ENCODE assay signal across 13 cellular contexts in the genomic region with DNA sequence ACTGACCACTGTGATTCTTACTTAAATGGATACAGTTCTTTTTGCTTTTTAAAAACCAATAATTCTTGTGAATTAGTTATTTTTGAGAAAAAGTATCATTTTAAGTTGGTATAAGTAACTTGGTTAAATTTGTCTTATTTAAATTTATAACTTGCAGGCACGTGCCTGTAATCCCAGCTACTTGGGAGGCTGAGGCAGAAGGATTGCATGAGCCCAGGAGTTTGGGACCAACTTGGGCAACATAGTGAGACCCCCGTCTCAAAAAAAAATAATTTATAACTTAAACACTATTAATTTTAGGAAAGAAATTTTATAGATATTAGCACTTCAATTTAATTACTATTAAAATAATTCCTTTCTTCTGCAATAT. TPM values are rescaled to one million over a fixed set of nuclear protein-coding genes. Genes with fewer than 3 reads are reported as not detected.
DNase-seq lines count a peak whose midpoint lies in the region; ATAC-seq and TF ChIP-seq lines count a peak whose summit lies in the region.
"Had no signal": no experiment of that assay in that cellular context is flagged by ENCODE, and none has a peak within 500 bp of the region (broad histone marks: within the 10 kb centered on the region; RNA-seq: fewer than 3 reads in every experiment).

No MANE protein-coding gene starts in this region.

- no peak for TF ChIP-seq EP300 in SK-N-SH (IDR thresholded peaks at IDR 0.05; ENCODE audit: borderline replicate concordance in 1 of 2, low read depth in 1 of 2, low read length in 1 of 2)
- TF ChIP-seq EP300 in suprapubic skin (IDR thresholded peaks at IDR 0.05), result no peak

- no peaks in the 10 kb centered on the region for H3K9me3 ChIP-seq in SK-N-SH
- H3K9me3 ChIP-seq in mammary epithelial cell (replicated peaks; ENCODE audit: insufficient read depth, low read length), result no peaks in the 10 kb centered on the region
- no peaks in the 10 kb centered on the region for H3K9me3 ChIP-seq in liver (ENCODE audit: control insufficient read depth in 4 of 4, low read length in 3 of 4)
- H3K9me3 ChIP-seq in suprapubic skin, result no peaks in the 10 kb centered on the region
- no peaks in the 10 kb centered on the region for H3K9me3 ChIP-seq in CD8-positive, alpha-beta memory T cell (ENCODE audit: low read length)
- H3K9me3 ChIP-seq: testis had no signal

- H3K9ac ChIP-seq in SK-N-SH (no peak overlapping the region), mammary epithelial cell (ENCODE audit: insufficient read depth, low read length) (no peak overlapping the region), liver (ENCODE audit: low read depth in 1 of 2, low read length in 2 of 2) (peak overlapping the region; percentile 83 to 99)

- H3K4me3 ChIP-seq in SK-N-SH (ENCODE audit: low read depth in 2 of 2, low read length in 1 of 2), result peak overlapping the region in 1 of 2 experiments; percentile 51; a peak in 1 of 4 replicates
- no peak overlapping the region for H3K4me3 ChIP-seq in mammary epithelial cell (replicated peaks in 1 of 3; ENCODE audit: insufficient read depth in 1 of 3, low read depth in 2 of 3, low read length in 3 of 3)
- peak overlapping the region; percentile 39 to 89 (median 63) for H3K4me3 ChIP-seq in liver (ENCODE audit: low read depth in 1 of 3, low read length in 3 of 3)
- peak overlapping the region; percentile 73 for H3K4me3 ChIP-seq in suprapubic skin
- H3K4me3 ChIP-seq in CD8-positive, alpha-beta memory T cell (ENCODE audit: low read length), result no peak overlapping the region
- H3K4me3 ChIP-seq: testis had no signal

- intact Hi-C loops in mammary epithelial cell (cut with micrococcal nuclease), result no loop called here

- CTCF ChIA-PET in SK-N-SH (lab: Yijun Ruan, JAX) (interaction anchor here (0.8 to 1.4 kb wide), 4 partner anchors 22 to 122 kb away, joined by 3 to 7 read pairs (median 4); no protein-coding TSS in a partner anchor), mammary epithelial cell (lab: Charles Lee; ENCODE audit: low non-redundant PET) (no interaction called here)
- CTCF ChIA-PET in CD8-positive, alpha-beta memory T cell (lab: Charles Lee), result no interaction called here

- in situ Hi-C loops in mammary epithelial cell (cut with MboI; ENCODE audit: low sequenced_read_pairs in 2 of 2), result no loop called here

- TF ChIP-seq CTCF in SK-N-SH (IDR thresholded peaks at IDR 0.05) (no peak), mammary epithelial cell (conservative IDR thresholded peaks at IDR 0.05 in 1 of 2, IDR thresholded peaks at IDR 0.05 in 1 of 2; ENCODE audit: extremely low read depth in 1 of 2, insufficient read depth in 1 of 2, low read depth in 1 of 2, low read length in 2 of 2) (no peak), liver (IDR thresholded peaks at IDR 0.05; ENCODE audit: low read depth, low read length, missing input control) (no peak), suprapubic skin (IDR thresholded peaks at IDR 0.05) (no peak)

- H3K4me2 ChIP-seq in SK-N-SH (peak overlapping the region; percentile 94), mammary epithelial cell (ENCODE audit: insufficient read depth, low read depth, low read length) (peak overlapping the region; percentile 62)

- no peak for ATAC-seq in SK-N-SH treated with all-trans-retinoic acid at 6 μM for 48 hours

- H3F3A ChIP-seq in SK-N-SH (replicated peaks; ENCODE audit: insufficient read depth), result no peaks in the 10 kb centered on the region

- H3K27me3 ChIP-seq in SK-N-SH (ENCODE audit: insufficient read depth) (no peaks in the 10 kb centered on the region), mammary epithelial cell (ENCODE audit: insufficient read depth, low read length) (no peaks in the 10 kb centered on the region), liver (ENCODE audit: control insufficient read depth in 4 of 4, insufficient read depth in 4 of 4, low read length in 3 of 4) (no peaks in the 10 kb centered on the region), suprapubic skin (no peaks in the 10 kb centered on the region)
- H3K27me3 ChIP-seq in CD8-positive, alpha-beta memory T cell (ENCODE audit: insufficient read depth, low read length, poor library complexity, severe bottlenecking), result no peaks in the 10 kb centered on the region
- H3K27me3 ChIP-seq: testis had no signal

- DNase-seq in SK-N-SH, result no peak
- DNase-seq in mammary epithelial cell, result no peak
- no peak for DNase-seq in suprapubic skin (ENCODE audit: low spot score in 2 of 2)
- DNase-seq in ureter (ENCODE audit: low spot score), result no peak
- no peak for DNase-seq in CD8-positive, alpha-beta memory T cell
- no peak for DNase-seq in NK-92 treated with Interleukin-12 subunit alpha and Interleukin-12 subunit beta, amount 100 ng/mL, for 24 hours (lab: John Stamatoyannopoulos, UW)
- DNase-seq: activated CD4-positive, alpha-beta memory T cell treated with anti-CD3 and anti-CD28 coated beads, Interleukin-2, amount 10 ng/mL, durations not matched to agents 7 days and 5 days; head of caudate nucleus; NCI-H1694 treated with DMSO at 0.1 percent for 48 hours; testis had no signal

- H2AFZ ChIP-seq in SK-N-SH (ENCODE audit: low read depth) (no peak overlapping the region), mammary epithelial cell (ENCODE audit: low read depth, low read length) (no peak overlapping the region)

- TF ChIP-seq RAD21 in SK-N-SH (IDR thresholded peaks at IDR 0.05; ENCODE audit: low read length) (no peak), liver (IDR thresholded peaks at IDR 0.05) (no peak)

- H3K27me3 Mint-ChIP-seq in CD8-positive, alpha-beta memory T cell, result no peaks in the 10 kb centered on the region
- H3K27me3 Mint-ChIP-seq: activated CD4-positive, alpha-beta memory T cell treated with anti-CD3 and anti-CD28 coated beads, Interleukin-2, amount 10 ng/mL, durations not matched to agents 7 days and 5 days had no signal

- POLR2A ChIA-PET in SK-N-SH (lab: Yijun Ruan, JAX), result interaction anchor here (0.6 kb wide), 1 partner anchor 186 kb away, joined by 3 read pairs; no protein-coding TSS in a partner anchor
- POLR2A ChIA-PET in CD8-positive, alpha-beta memory T cell (lab: Charles Lee), result no interaction called here

- H3K36me3 ChIP-seq in SK-N-SH (replicated peaks in 1 of 2; ENCODE audit: control insufficient read depth in 1 of 2, insufficient read depth in 2 of 2, low read length in 1 of 2) (peaks cover 0 to 11% of the 10 kb centered on the region in 2 experiments), mammary epithelial cell (ENCODE audit: insufficient read depth, low read length) (no peaks in the 10 kb centered on the region), liver (ENCODE audit: control insufficient read depth in 4 of 4, insufficient read depth in 3 of 4, low read depth in 1 of 4, low read length in 3 of 4) (no peaks in the 10 kb centered on the region), suprapubic skin (no peaks in the 10 kb centered on the region)
- H3K36me3 ChIP-seq in CD8-positive, alpha-beta memory T cell (ENCODE audit: insufficient read depth, low read length), result no peaks in the 10 kb centered on the region

- BruUV-seq in mammary epithelial cell (replicated peaks; lab: Mats Ljungman, UMichigan), result no TSS peak

- peaks cover 0 to 11% (median 10%) of the 10 kb centered on the region in 3 donors for H3K36me3 Mint-ChIP-seq in CD8-positive, alpha-beta memory T cell

- H4K20me1 ChIP-seq in SK-N-SH (ENCODE audit: insufficient read depth) (peaks cover 14% of the 10 kb centered on the region; the same call in 1 of the 2 replicates), mammary epithelial cell (ENCODE audit: insufficient read depth, low read length) (no peaks in the 10 kb centered on the region)

- no peaks in the 10 kb centered on the region for H3K9me2 ChIP-seq in SK-N-SH

- 89% methylated on average over 2 of the region's 2 CpGs for WGBS in SK-N-SH (ENCODE audit: low lambda C conversion rate)
- 97% methylated on average over 2 of the region's 2 CpGs for WGBS in mammary epithelial cell (ENCODE audit: low coverage, missing lambda C conversion rate)
- 40% methylated on average over 2 of the region's 2 CpGs for WGBS in liver
- 75% methylated on average over 2 of the region's 2 CpGs for WGBS in suprapubic skin

- dilution Hi-C loops in mammary epithelial cell (cut with HindIII; ENCODE audit: low sequenced_read_pairs), result no loop called here

- H3K4me1 ChIP-seq in SK-N-SH (ENCODE audit: control insufficient read depth in 1 of 2, insufficient read depth in 2 of 2, low read depth in 1 of 2, low read length in 1 of 2) (peaks cover 0 to 15% of the 10 kb centered on the region in 2 experiments; a peak in 2 of 4 replicates), mammary epithelial cell (ENCODE audit: insufficient read depth, low read length) (no peaks in the 10 kb centered on the region), liver (ENCODE audit: control insufficient read depth in 4 of 4, insufficient read depth in 4 of 4, low read length in 3 of 4) (peaks cover 8 to 32% (median 16%) of the 10 kb centered on the region in 4 donors), suprapubic skin (peaks cover 76% of the 10 kb centered on the region)
- peaks cover 33% of the 10 kb centered on the region for H3K4me1 ChIP-seq in CD8-positive, alpha-beta memory T cell (ENCODE audit: insufficient read depth, low read length)

- H3K27ac ChIP-seq in SK-N-SH (ENCODE audit: low read depth in 2 of 2, low read length in 1 of 2) (no peak overlapping the region), mammary epithelial cell (ENCODE audit: insufficient read depth, low read depth, low read length) (no peak overlapping the region), liver (ENCODE audit: low read depth in 1 of 2, low read length in 2 of 2) (peak overlapping the region; percentile 43 to 88), suprapubic skin (no peak overlapping the region)
- no peak overlapping the region for H3K27ac ChIP-seq in CD8-positive, alpha-beta memory T cell (ENCODE audit: low read depth, low read length)
- H3K27ac ChIP-seq: 22Rv1 had no signal

- H3K4me1 Mint-ChIP-seq in CD8-positive, alpha-beta memory T cell, result peaks cover 51 to 74% (median 73%) of the 10 kb centered on the region in 3 donors

- no peak for TF ChIP-seq POLR2A in suprapubic skin (IDR thresholded peaks at IDR 0.05)

- H3K79me2 ChIP-seq in SK-N-SH (ENCODE audit: insufficient read depth) (peaks cover 99% of the 10 kb centered on the region), mammary epithelial cell (ENCODE audit: insufficient read depth, low read length) (peaks cover 51% of the 10 kb centered on the region)

- no peaks in the 10 kb centered on the region for H3K9me3 Mint-ChIP-seq in CD8-positive, alpha-beta memory T cell
- H3K9me3 Mint-ChIP-seq: activated CD4-positive, alpha-beta memory T cell treated with anti-CD3 and anti-CD28 coated beads, Interleukin-2, amount 10 ng/mL, durations not matched to agents 7 days and 5 days had no signal

- no peak overlapping the region for H3K27ac Mint-ChIP-seq in CD8-positive, alpha-beta memory T cell
- H3K27ac Mint-ChIP-seq: activated CD4-positive, alpha-beta memory T cell treated with anti-CD3 and anti-CD28 coated beads, Interleukin-2, amount 10 ng/mL, durations not matched to agents 7 days and 5 days had no signal

- H3K4me3 Mint-ChIP-seq in CD8-positive, alpha-beta memory T cell, result peak overlapping the region in 2 of 7 donors; percentile 44 to 64

RNA-seq across cellular contexts. Expression of a gene that starts 5.0 kb away (rescaled TPM):
- polyA plus RNA-seq in SK-N-SH (2012; rRNA removed) (6.8 and 9.4 TPM in 2 replicates), mammary epithelial cell (12.0 TPM), liver (10 to 100 TPM; 14.3 to 17.1 TPM)
- 6.7 and 7.2 TPM in 2 replicates for polyA plus RNA-seq in SK-N-SH (2012; cell fraction: cytosol; rRNA removed)
- polyA plus RNA-seq in SK-N-SH (2012; cell fraction: nucleus; rRNA removed), result 6.8 and 11.4 TPM in 2 replicates
- total RNA-seq in mammary epithelial cell (10 to 100 TPM; 29.1 to 44.5 TPM), liver (100 to 1,000 TPM in 1 of 2 donors, 10 to 100 TPM in 1; 47.0 to 113 TPM), suprapubic skin (10 to 100 TPM; 45.2 to 70.7 (median 52.5) TPM), ureter (56.4 TPM)
- polyA minus RNA-seq in mammary epithelial cell, result 9.6 TPM
- 10 to 100 TPM; 17.2 to 18.7 TPM for total RNA-seq in CD8-positive, alpha-beta memory T cell
- 4.4 TPM for polyA plus RNA-seq in CD8-positive, alpha-beta memory T cell

Comparison
In these comparisons a context has a peak if more than half of its experiments do, and no peak if none do; other contexts are left out.
1. H3K27ac ChIP-seq: peak in liver (2 of 2); none in SK-N-SH (0 of 2), mammary epithelial cell (single experiment), suprapubic skin (single experiment) and CD8-positive, alpha-beta memory T cell (single experiment).
2. H3K4me3 ChIP-seq: peak in liver (3 of 3) and suprapubic skin (single experiment); none in mammary epithelial cell (0 of 3) and CD8-positive, alpha-beta memory T cell (single experiment).
3. H3K9ac ChIP-seq: peak in liver (2 of 2); none in SK-N-SH (single experiment) and mammary epithelial cell (single experiment).